In genomic region chr1:159924791-159925712, GRCh38 we compare ENCODE assay signal across 8 cellular contexts. TPM values are rescaled to one million over a fixed set of nuclear protein-coding genes. Genes with fewer than 3 reads are reported as not detected.
DNase-seq lines count a peak whose midpoint lies in the region; ATAC-seq and TF ChIP-seq lines count a peak whose summit lies in the region.

Gene TAGLN2 (minus strand): TSS chr1:159925507. CDS start chr1:159920509, 4,998 bp downstream.

- intact Hi-C loops in activated CD8-positive, alpha-beta T cell treated with anti-CD3 and anti-CD28 coated beads for 36 hours (cut with micrococcal nuclease) = no loop called here

- peak within 1 kb of the TSS; percentile 98 for H3K27ac Mint-ChIP-seq in activated CD8-positive, alpha-beta T cell treated with anti-CD3 and anti-CD28 coated beads for 36 hours

- 1% methylated on average over 57 of the region's 57 CpGs for WGBS in ectodermal cell, 2 experiments

- no peak for TF ChIP-seq CTCF in activated CD8-positive, alpha-beta T cell treated with anti-CD3 and anti-CD28 coated beads for 36 hours (IDR thresholded peaks at IDR 0.05)

- peaks cover 4% of the 10 kb centered on the region for H3K4me1 ChIP-seq in ectodermal cell (ENCODE audit: control insufficient read depth, insufficient read depth, low read length)

- H3K36me3 Mint-ChIP-seq in activated CD8-positive, alpha-beta T cell treated with anti-CD3 and anti-CD28 coated beads for 36 hours (ENCODE audit: low read depth) = peaks cover 41% of the 10 kb centered on the region

- peaks cover 51% of the 10 kb centered on the region for H3K4me1 Mint-ChIP-seq in activated CD8-positive, alpha-beta T cell treated with anti-CD3 and anti-CD28 coated beads for 36 hours (ENCODE audit: low read depth)

- no peaks in the 10 kb centered on the region for H3K27me3 Mint-ChIP-seq in activated CD8-positive, alpha-beta T cell treated with anti-CD3 and anti-CD28 coated beads for 36 hours

- H3K4me3 Mint-ChIP-seq in activated CD8-positive, alpha-beta T cell treated with anti-CD3 and anti-CD28 coated beads for 36 hours = peak within 1 kb of the TSS; percentile 92

- H3K9me3 Mint-ChIP-seq in activated CD8-positive, alpha-beta T cell treated with anti-CD3 and anti-CD28 coated beads for 36 hours = no peaks in the 10 kb centered on the region

- H3K27ac ChIP-seq in ectodermal cell (ENCODE audit: insufficient read depth, low read depth, low read length, poor library complexity, severe bottlenecking) = no peak within 1 kb of the TSS

- no peaks in the 10 kb centered on the region for H3K9me3 ChIP-seq in ectodermal cell (ENCODE audit: control insufficient read depth, low read length)

- peaks cover 16% of the 10 kb centered on the region for H3K36me3 ChIP-seq in ectodermal cell (ENCODE audit: control insufficient read depth, insufficient read depth, low read length)

- CTCF ChIA-PET in activated CD8-positive, alpha-beta T cell treated with anti-CD3 and anti-CD28 coated beads for 36 hours (lab: Charles Lee) = interaction anchor here (1.2 to 21.5 kb wide), 6 partner anchors 11 to 268 kb away, joined by 3 to 374 read pairs (median 4); no protein-coding TSS in a partner anchor

- peaks cover 18% of the 10 kb centered on the region for H3K27me3 ChIP-seq in ectodermal cell (ENCODE audit: control insufficient read depth, insufficient read depth, low read length, poor library complexity, severe bottlenecking)

- ATAC-seq in GM18868 (IDR thresholded peaks at IDR 0.05; ENCODE audit: unreplicated experiment) = peak; percentile 57
- peak; percentile 51 for ATAC-seq in HG03103 (IDR thresholded peaks at IDR 0.05; ENCODE audit: low read depth, unreplicated experiment)
- ATAC-seq in activated CD8-positive, alpha-beta T cell treated with anti-CD3 and anti-CD28 coated beads for 36 hours = peak; percentile 74

- peak; percentile 94 for DNase-seq in AG08395 (ENCODE audit: low spot score)
- DNase-seq in NCI-H748 (lab: John Stamatoyannopoulos, UW; ENCODE audit: unreplicated experiment) = peak; percentile 71
- DNase-seq in activated CD8-positive, alpha-beta T cell treated with anti-CD3 and anti-CD28 coated beads for 36 hours = peak; percentile 94
- peak; percentile 65 to 94 for DNase-seq in lung microvascular endothelial cell (ENCODE audit: low read depth in 2 of 2)
- DNase-seq in stimulated activated CD4-positive, alpha-beta T cell treated with anti-CD3 and anti-CD28 coated beads, TNF-alpha, amount 100 ng/mL, for 48 hours (ENCODE audit: low read depth in 3 of 3) = peak; percentile 80 to 86 (median 83)

- H3K4me3 ChIP-seq in ectodermal cell (ENCODE audit: insufficient read depth, low read depth, low read length) = peak within 1 kb of the TSS; percentile 20

- POLR2A ChIA-PET in activated CD8-positive, alpha-beta T cell treated with anti-CD3 and anti-CD28 coated beads for 36 hours (lab: Charles Lee) = interaction anchor here (0.7 to 4.7 kb wide), 26 partner anchors 8 to 927 kb away, joined by 3 to 56 read pairs (median 4); partner anchors contain the start of genes DUSP23, IFI16, IGSF8 and PIGM

RNA-seq across cellular contexts. Expression of gene TAGLN2, which starts in this region (rescaled TPM):
- total RNA-seq in activated CD8-positive, alpha-beta T cell treated with anti-CD3 and anti-CD28 coated beads for 36 hours = 100 to 1,000 TPM; 475 to 482 TPM
- polyA plus RNA-seq in ectodermal cell (2013, experiment 1 of 4) = 42.2 TPM
- 39.3 TPM for polyA plus RNA-seq in ectodermal cell (2013, experiment 2 of 4)
- 32.4 TPM for polyA plus RNA-seq in ectodermal cell (2013, experiment 3 of 4)
- polyA plus RNA-seq in ectodermal cell (2013, experiment 4 of 4) = 31.5 TPM
- 59.1 and 165 TPM in 2 replicates for total RNA-seq in lung microvascular endothelial cell
